9 cellular contexts compared by ENCODE assay signal in the genomic region with DNA sequence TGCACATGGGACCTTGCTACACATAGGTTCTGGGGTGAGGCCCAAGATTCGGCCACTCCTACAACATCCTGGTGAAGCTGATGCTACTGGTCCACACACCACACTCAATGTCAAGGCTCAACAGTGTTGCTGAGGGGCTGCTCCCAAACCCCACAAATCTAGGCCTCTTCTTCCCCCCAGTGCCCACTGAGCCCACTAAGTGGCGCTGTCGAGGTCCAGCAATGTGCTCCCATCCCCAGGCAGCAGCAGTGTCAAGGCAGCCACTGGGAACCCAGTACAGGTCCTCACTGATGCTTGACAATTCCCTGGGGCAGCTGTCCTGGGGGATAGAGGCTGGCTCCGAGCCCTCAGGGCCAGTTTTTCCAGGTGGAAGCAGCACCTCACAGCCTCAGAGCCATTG. TPM values are rescaled to one million over a fixed set of nuclear protein-coding genes. Genes with fewer than 3 reads are reported as not detected.
DNase-seq lines count a peak whose midpoint lies in the region; ATAC-seq, FAIRE-seq and TF ChIP-seq lines count a peak whose summit lies in the region.
"Had no signal": no experiment of that assay in that cellular context is flagged by ENCODE, and none has a peak within 500 bp of the region (broad histone marks: within the 10 kb centered on the region; RNA-seq: fewer than 3 reads in every experiment).

No MANE protein-coding gene starts in this region.

- DNase-seq in left ventricle myocardium inferior (no peak), cardiac septum (ENCODE audit: low spot score) (no peak), mammary epithelial cell (no peak), mesothelial cell of epicardium (ENCODE audit: low spot score in 2 of 2, unreplicated experiment in 2 of 2) (no peak), frontal cortex (ENCODE audit: low spot score in 2 of 2) (no peak)
- DNase-seq in stimulated activated effector memory CD8-positive, alpha-beta T cell treated with anti-CD3 and anti-CD28 coated beads, Interleukin-12 subunit alpha, Interleukin-12 subunit beta, amount 100 ng/mL, for 72 hours (ENCODE audit: low spot score in 2 of 2): peak in 1 of 2 donors; percentile 52
- DNase-seq: NCI-H1694 had no signal

- CTCF ChIA-PET in mammary epithelial cell (lab: Charles Lee; ENCODE audit: low non-redundant PET): no interaction called here

- no peaks in the 10 kb centered on the region for H3K79me2 ChIP-seq in Loucy (ENCODE audit: insufficient read depth, low read length)
- no peaks in the 10 kb centered on the region for H3K79me2 ChIP-seq in mammary epithelial cell (ENCODE audit: insufficient read depth, low read length)

- no peak overlapping the region for H3K27ac Mint-ChIP-seq in stimulated activated effector memory CD8-positive, alpha-beta T cell treated with anti-CD3 and anti-CD28 coated beads, Interleukin-12 subunit alpha, Interleukin-12 subunit beta, amount 100 ng/mL, for 72 hours
- H3K27ac Mint-ChIP-seq in mesothelial cell of epicardium: no peak overlapping the region

- no peaks in the 10 kb centered on the region for H3F3A ChIP-seq in Loucy (ENCODE audit: low read depth)

- dilution Hi-C loops in mammary epithelial cell (cut with HindIII; ENCODE audit: low sequenced_read_pairs): no loop called here

- BruUV-seq in mammary epithelial cell (replicated peaks; lab: Mats Ljungman, UMichigan): no TSS peak

- H3K4me2 ChIP-seq in Loucy (ENCODE audit: low read depth, low read length, poor library complexity, severe bottlenecking): no peak overlapping the region
- no peak overlapping the region for H3K4me2 ChIP-seq in mammary epithelial cell (ENCODE audit: insufficient read depth, low read depth, low read length)

- H3K36me3 Mint-ChIP-seq in stimulated activated effector memory CD8-positive, alpha-beta T cell treated with anti-CD3 and anti-CD28 coated beads, Interleukin-12 subunit alpha, Interleukin-12 subunit beta, amount 100 ng/mL, for 72 hours: no peaks in the 10 kb centered on the region
- no peaks in the 10 kb centered on the region for H3K36me3 Mint-ChIP-seq in mesothelial cell of epicardium

- peaks cover 6% of the 10 kb centered on the region for H3K27me3 Mint-ChIP-seq in mesothelial cell of epicardium (ENCODE audit: low read depth)

- H4K20me1 ChIP-seq in Loucy (ENCODE audit: insufficient read depth, low read length, poor library complexity, severe bottlenecking): no peaks in the 10 kb centered on the region
- no peaks in the 10 kb centered on the region for H4K20me1 ChIP-seq in mammary epithelial cell (ENCODE audit: insufficient read depth, low read length)

- H3K27me3 ChIP-seq in left ventricle myocardium inferior (ENCODE audit: low read depth) (no peaks in the 10 kb centered on the region), Loucy (ENCODE audit: insufficient read depth, low read length, poor library complexity, severe bottlenecking) (no peaks in the 10 kb centered on the region), mammary epithelial cell (ENCODE audit: insufficient read depth, low read length) (peaks cover 2% of the 10 kb centered on the region)

- peaks cover 54% of the 10 kb centered on the region for H3K36me3 ChIP-seq in left ventricle myocardium inferior
- no peaks in the 10 kb centered on the region for H3K36me3 ChIP-seq in Loucy (ENCODE audit: insufficient read depth, low read length)
- no peaks in the 10 kb centered on the region for H3K36me3 ChIP-seq in mammary epithelial cell (ENCODE audit: insufficient read depth, low read length)

- peak; percentile 29 for ATAC-seq in stimulated activated effector memory CD8-positive, alpha-beta T cell treated with anti-CD3 and anti-CD28 coated beads, Interleukin-12 subunit alpha, Interleukin-12 subunit beta, amount 100 ng/mL, for 72 hours
- ATAC-seq in GM18520 (IDR thresholded peaks at IDR 0.05; ENCODE audit: unreplicated experiment): no peak

- FAIRE-seq in frontal cortex (lab: Jason Lieb, UNC): no peak

- no peaks in the 10 kb centered on the region for H3K9me3 ChIP-seq in left ventricle myocardium inferior (replicated peaks)
- H3K9me3 ChIP-seq in Loucy (ENCODE audit: insufficient read depth, low read depth, low read length): no peaks in the 10 kb centered on the region
- H3K9me3 ChIP-seq in mammary epithelial cell (replicated peaks; ENCODE audit: insufficient read depth, low read length): no peaks in the 10 kb centered on the region

- no peaks in the 10 kb centered on the region for H3K9me2 ChIP-seq in Loucy (replicated peaks; ENCODE audit: low read depth, low read length)

- 36% methylated on average over 3 of the region's 4 CpGs for WGBS in mammary epithelial cell (ENCODE audit: low coverage, missing lambda C conversion rate)

- no peaks in the 10 kb centered on the region for H3K4me1 Mint-ChIP-seq in stimulated activated effector memory CD8-positive, alpha-beta T cell treated with anti-CD3 and anti-CD28 coated beads, Interleukin-12 subunit alpha, Interleukin-12 subunit beta, amount 100 ng/mL, for 72 hours
- H3K4me1 Mint-ChIP-seq in mesothelial cell of epicardium: peaks cover 3% of the 10 kb centered on the region

- in situ Hi-C loops in mammary epithelial cell (cut with MboI; ENCODE audit: low sequenced_read_pairs in 2 of 2): no loop called here

- H3K9ac ChIP-seq in Loucy (ENCODE audit: low read depth, low read length, poor library complexity, severe bottlenecking): no peak overlapping the region
- H3K9ac ChIP-seq in mammary epithelial cell (ENCODE audit: insufficient read depth, low read length): no peak overlapping the region

- H3K27ac ChIP-seq in left ventricle myocardium inferior (replicated peaks) (no peak overlapping the region), mammary epithelial cell (ENCODE audit: insufficient read depth, low read depth, low read length) (no peak overlapping the region)

- H3K4me3 Mint-ChIP-seq in stimulated activated effector memory CD8-positive, alpha-beta T cell treated with anti-CD3 and anti-CD28 coated beads, Interleukin-12 subunit alpha, Interleukin-12 subunit beta, amount 100 ng/mL, for 72 hours: no peak overlapping the region
- no peak overlapping the region for H3K4me3 Mint-ChIP-seq in mesothelial cell of epicardium

- H3K4me1 ChIP-seq in left ventricle myocardium inferior (peaks cover 27% of the 10 kb centered on the region), Loucy (ENCODE audit: insufficient read depth, low read length, poor library complexity, severe bottlenecking) (no peaks in the 10 kb centered on the region), mammary epithelial cell (ENCODE audit: insufficient read depth, low read length) (no peaks in the 10 kb centered on the region)

- no peaks in the 10 kb centered on the region for H3K9me3 Mint-ChIP-seq in stimulated activated effector memory CD8-positive, alpha-beta T cell treated with anti-CD3 and anti-CD28 coated beads, Interleukin-12 subunit alpha, Interleukin-12 subunit beta, amount 100 ng/mL, for 72 hours
- H3K9me3 Mint-ChIP-seq in mesothelial cell of epicardium: no peaks in the 10 kb centered on the region

- TF ChIP-seq CTCF in left ventricle myocardium inferior (IDR thresholded peaks at IDR 0.05; ENCODE audit: borderline replicate concordance) (peak; percentile 42), Loucy (conservative IDR thresholded peaks at IDR 0.05; ENCODE audit: low read length) (peak; percentile 72), mammary epithelial cell (conservative IDR thresholded peaks at IDR 0.05 in 1 of 2, IDR thresholded peaks at IDR 0.05 in 1 of 2; ENCODE audit: extremely low read depth in 1 of 2, insufficient read depth in 1 of 2, low read depth in 1 of 2, low read length in 2 of 2) (peak; percentile 43 to 54), mesothelial cell of epicardium (IDR thresholded peaks at IDR 0.05; ENCODE audit: unreplicated experiment) (no peak)

- H2AFZ ChIP-seq in Loucy (ENCODE audit: low read length): no peak overlapping the region
- no peak overlapping the region for H2AFZ ChIP-seq in mammary epithelial cell (ENCODE audit: low read depth, low read length)

- H3K4me3 ChIP-seq in left ventricle myocardium inferior (no peak overlapping the region), Loucy (ENCODE audit: low read length, poor library complexity, severe bottlenecking) (no peak overlapping the region), mammary epithelial cell (replicated peaks in 1 of 3; ENCODE audit: insufficient read depth in 1 of 3, low read depth in 2 of 3, low read length in 3 of 3) (no peak overlapping the region)

- intact Hi-C loops in left ventricle myocardium inferior (cut with micrococcal nuclease): no loop called here
- intact Hi-C loops in cardiac septum (cut with DNase I): no loop called here
- intact Hi-C loops in mammary epithelial cell (cut with micrococcal nuclease): loop anchor here (10.0 kb wide), 1 partner anchor 57 kb away; no protein-coding TSS in a partner anchor

RNA-seq across cellular contexts. Expression of a gene that starts 21.5 kb away (rescaled TPM):
- total RNA-seq in left ventricle myocardium inferior (239 TPM), cardiac septum (166 TPM), mammary epithelial cell (not detected), mesothelial cell of epicardium (0.88 to 1.8 TPM (median 1.4 TPM) in 3 replicates), frontal cortex (1.2 TPM)
- polyA plus RNA-seq in mammary epithelial cell: 0.08 TPM
- 0.98 TPM for polyA minus RNA-seq in mammary epithelial cell

Comparison
In these comparisons a context has a peak if more than half of its experiments do, and no peak if none do; other contexts are left out.
1. RNA of a gene that starts 21.5 kb away (total RNA-seq): 239 TPM in left ventricle myocardium inferior (single experiment) and 166 TPM in cardiac septum (single experiment); 0.88 to 1.8 TPM in mesothelial cell of epicardium, 1.2 TPM in frontal cortex (single experiment) and not detected in mammary epithelial cell; every median in the first group is over 10 times any median in the second.